In genomic region chr15:73981761-73982222, GRCh38 we compare ENCODE assay signal across 2 cellular contexts.
TF ChIP-seq lines count a peak whose summit lies in the region.

No MANE protein-coding gene starts in this region.

TF ChIP-seq in SK-N-SH, 30 proteins besides CTCF, POLR2A, EP300 and RAD21 (continued from another document):
- TF ChIP-seq FOXJ3 (CRISPR knock-in tag; IDR thresholded peaks at IDR 0.05) (no peak), RFX5 (IDR thresholded peaks at IDR 0.05; ENCODE audit: low read length) (no peak), RXRA (IDR thresholded peaks at IDR 0.05; ENCODE audit: borderline replicate concordance, low read depth) (no peak), GABPA (IDR thresholded peaks at IDR 0.05; ENCODE audit: low read depth) (no peak)

TF ChIP-seq in SK-N-SH treated with all-trans-retinoic acid at 6 μM for 48 hours, 23 proteins besides CTCF, POLR2A, EP300 and RAD21 (continued from another document):
- TF ChIP-seq PATZ1 (CRISPR knock-in tag; IDR thresholded peaks at IDR 0.05; ENCODE audit: borderline replicate concordance) (no peak), TSHZ2 (CRISPR knock-in tag; IDR thresholded peaks at IDR 0.05) (no peak)
